18 cellular contexts compared by ENCODE assay signal in the genomic region with DNA sequence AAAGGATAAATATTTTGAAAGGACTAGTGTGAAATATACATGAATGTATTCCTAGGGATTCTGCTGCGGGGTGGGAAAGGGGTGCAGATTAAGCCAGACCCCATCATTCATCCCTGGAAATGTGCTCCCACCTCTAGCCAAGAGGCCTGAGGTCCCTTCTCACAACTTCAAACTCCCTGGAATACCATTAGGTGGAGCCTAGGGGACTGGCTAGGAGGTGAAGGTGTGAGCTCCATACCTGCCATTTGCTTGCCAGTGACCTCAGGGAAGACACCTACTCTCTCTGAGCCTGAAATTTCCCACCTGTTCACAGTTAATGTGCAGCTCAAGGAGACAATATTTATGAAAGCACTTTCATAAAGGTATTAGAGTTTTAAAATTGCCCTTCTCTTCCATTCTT. TPM values are rescaled to one million over a fixed set of nuclear protein-coding genes. Genes with fewer than 3 reads are reported as not detected.
"Had no signal": no experiment of that assay in that cellular context is flagged by ENCODE, and none has a peak within 500 bp of the region (broad histone marks: within the 10 kb centered on the region; RNA-seq: fewer than 3 reads in every experiment).

No MANE protein-coding gene starts in this region.

- H3K9ac ChIP-seq: neural progenitor cell, parathyroid adenoma had no signal

- H3K36me3 Mint-ChIP-seq: stimulated activated memory B cell treated with anti-CD40 and anti-IgM and Interleukin-4, amounts not matched to agents 10 μg/mL and 1 μg/mL and 100 μg/mL, for 72 hours had no signal

- ATAC-seq: activated T-helper 17 cell treated with anti-CD3 and anti-CD28 coated beads, Interleukin-2, amount 50 U/mL, for 72 hours; gastrocnemius medialis; heart left ventricle; left colon; lower lobe of right lung; stimulated activated memory B cell treated with anti-CD40 and anti-IgM and Interleukin-4, amounts not matched to agents 10 μg/mL and 1 μg/mL and 100 μg/mL, for 72 hours had no signal

- H2AFZ ChIP-seq: neural progenitor cell, parathyroid adenoma had no signal

- H3K4me2 ChIP-seq: neural progenitor cell had no signal

- H3K27ac ChIP-seq: neural progenitor cell, parathyroid adenoma had no signal

- H3K9me3 ChIP-seq: gastrocnemius medialis, heart left ventricle, lower lobe of right lung, thyroid gland, vagina had no signal

- DNase-seq: activated CD4-positive, CD25-positive, alpha-beta regulatory T cell treated with anti-CD3 and anti-CD28 coated beads, Interleukin-2, amount 50 U/mL, for 72 hours; activated naive CD4-positive, alpha-beta T cell treated with Interleukin-2 at 50 U/mL for 16 hours; anterior cingulate cortex; cerebellar nuclear complex; effector CD8-positive, alpha-beta T cell; gastrocnemius medialis; heart left ventricle; left colon; lower lobe of right lung; stimulated activated CD4-positive, alpha-beta T cell treated with anti-CD3 and anti-CD28 coated beads, Interleukin-2, amount 100 ng/mL, for 48 hours; T1000; thyroid gland had no signal

- H3K9me3 Mint-ChIP-seq: activated T-helper 17 cell treated with anti-CD3 and anti-CD28 coated beads, Interleukin-2, amount 50 U/mL, for 72 hours; neural progenitor cell; stimulated activated memory B cell treated with anti-CD40 and anti-IgM and Interleukin-4, amounts not matched to agents 10 μg/mL and 1 μg/mL and 100 μg/mL, for 72 hours had no signal

- FAIRE-seq: islet of Langerhans had no signal

- H3K36me3 ChIP-seq: gastrocnemius medialis, heart left ventricle, lower lobe of right lung, neural progenitor cell, thyroid gland, vagina had no signal

- H3K79me2 ChIP-seq: parathyroid adenoma had no signal

- H3K4me1 Mint-ChIP-seq: activated T-helper 17 cell treated with anti-CD3 and anti-CD28 coated beads, Interleukin-2, amount 50 U/mL, for 72 hours; stimulated activated memory B cell treated with anti-CD40 and anti-IgM and Interleukin-4, amounts not matched to agents 10 μg/mL and 1 μg/mL and 100 μg/mL, for 72 hours had no signal

- H3K4me1 ChIP-seq: parathyroid adenoma had no signal

- H3K4me3 Mint-ChIP-seq: activated T-helper 17 cell treated with anti-CD3 and anti-CD28 coated beads, Interleukin-2, amount 50 U/mL, for 72 hours; neural progenitor cell; stimulated activated memory B cell treated with anti-CD40 and anti-IgM and Interleukin-4, amounts not matched to agents 10 μg/mL and 1 μg/mL and 100 μg/mL, for 72 hours had no signal

- H3K4me3 ChIP-seq: lower lobe of right lung, neural progenitor cell, thyroid gland, vagina had no signal

- H3K27me3 ChIP-seq: neural progenitor cell, thyroid gland, vagina had no signal

- H3K27ac Mint-ChIP-seq: activated T-helper 17 cell treated with anti-CD3 and anti-CD28 coated beads, Interleukin-2, amount 50 U/mL, for 72 hours; stimulated activated memory B cell treated with anti-CD40 and anti-IgM and Interleukin-4, amounts not matched to agents 10 μg/mL and 1 μg/mL and 100 μg/mL, for 72 hours had no signal

RNA-seq across cellular contexts. Expression of a gene that starts 4.7 kb away (rescaled TPM):
- total RNA-seq: activated T-helper 17 cell treated with anti-CD3 and anti-CD28 coated beads, Interleukin-2, amount 50 U/mL, for 72 hours had no signal
